18 cellular contexts compared by ENCODE assay signal in the genomic region with DNA sequence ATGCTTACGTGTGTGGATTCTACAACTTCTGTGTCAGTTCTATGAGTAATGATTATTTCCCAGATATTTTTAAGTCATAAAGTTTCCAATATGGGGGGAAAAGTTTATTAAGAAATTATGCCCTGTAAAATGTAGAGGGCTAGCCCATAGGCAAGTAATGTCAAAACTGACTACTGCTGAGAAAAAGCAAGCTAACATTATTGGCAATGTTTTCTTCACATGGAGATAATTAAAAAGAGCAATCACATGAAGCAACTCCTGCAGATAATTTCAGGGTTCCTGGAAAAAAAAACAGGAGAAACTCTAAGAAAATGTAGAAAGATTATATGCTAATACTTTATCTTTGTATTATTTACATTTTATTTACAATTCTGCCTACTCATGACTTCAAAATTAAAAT. TPM values are rescaled to one million over a fixed set of nuclear protein-coding genes. Genes with fewer than 3 reads are reported as not detected.
DNase-seq lines count a peak whose midpoint lies in the region; ATAC-seq and TF ChIP-seq lines count a peak whose summit lies in the region.
"Had no signal": no experiment of that assay in that cellular context is flagged by ENCODE, and none has a peak within 500 bp of the region (broad histone marks: within the 10 kb centered on the region; RNA-seq: fewer than 3 reads in every experiment).

No MANE protein-coding gene starts in this region.

- ATAC-seq in gastroesophageal sphincter (no peak), HG03039 (IDR thresholded peaks at IDR 0.05; ENCODE audit: unreplicated experiment) (no peak), body of pancreas (no peak)
- no peak for ATAC-seq in activated CD4-positive, alpha-beta T cell treated with anti-CD3 and anti-CD28 coated beads for 36 hours
- ATAC-seq: Panc1 had no signal

- 33 to 47% methylated on average over 1 of the region's 1 CpG for WGBS in GM23248 (ENCODE audit: low coverage in 1 of 2, low lambda C conversion rate in 2 of 2, missing lambda C conversion rate in 2 of 2), 2 experiments
- 47 to 50% methylated on average over 1 of the region's 1 CpG for WGBS in gastroesophageal sphincter (ENCODE audit: low coverage in 1 of 2), 2 donors
- 83% methylated on average over 1 of the region's 1 CpG for WGBS in body of pancreas, 2 donors

- H3K27ac ChIP-seq in GM23248 = peak overlapping the region; percentile 61
- H3K27ac ChIP-seq in gastroesophageal sphincter = peak overlapping the region; percentile 37 to 59 (median 53)
- H3K27ac ChIP-seq in tibial artery = peak overlapping the region; percentile 31 to 47
- H3K27ac ChIP-seq in body of pancreas = no peak overlapping the region
- H3K27ac ChIP-seq: KMS-11, SJSA1 had no signal

- peaks cover 62% of the 10 kb centered on the region for H3F3A ChIP-seq in GM23248 (ENCODE audit: insufficient read depth)

- H3K36me3 ChIP-seq in GM23248 (ENCODE audit: low read depth) (no peaks in the 10 kb centered on the region), gastroesophageal sphincter (no peaks in the 10 kb centered on the region), tibial artery (no peaks in the 10 kb centered on the region), body of pancreas (replicated peaks in 1 of 2; ENCODE audit: insufficient read depth in 1 of 2, low read depth in 2 of 2) (no peaks in the 10 kb centered on the region)
- H3K36me3 ChIP-seq: SJSA1 had no signal

- peaks cover 40% of the 10 kb centered on the region for H3K36me3 Mint-ChIP-seq in brain
- H3K36me3 Mint-ChIP-seq in activated CD4-positive, alpha-beta T cell treated with anti-CD3 and anti-CD28 coated beads for 36 hours (ENCODE audit: low read depth) = peaks cover 9% of the 10 kb centered on the region

- H3K27me3 Mint-ChIP-seq in brain = peaks cover 5% of the 10 kb centered on the region
- no peaks in the 10 kb centered on the region for H3K27me3 Mint-ChIP-seq in activated CD4-positive, alpha-beta T cell treated with anti-CD3 and anti-CD28 coated beads for 36 hours
- H3K27me3 Mint-ChIP-seq: CD8-positive, alpha-beta memory T cell had no signal

- H3K9me3 Mint-ChIP-seq in brain = peaks cover 0 to 7% (median 0%) of the 10 kb centered on the region in 5 experiments
- peaks cover 2% of the 10 kb centered on the region for H3K9me3 Mint-ChIP-seq in activated CD4-positive, alpha-beta T cell treated with anti-CD3 and anti-CD28 coated beads for 36 hours (ENCODE audit: low read depth)
- H3K9me3 Mint-ChIP-seq: CD8-positive, alpha-beta memory T cell had no signal

- no peaks in the 10 kb centered on the region for H3K9me2 ChIP-seq in GM23248 (ENCODE audit: insufficient read depth)

- peaks cover 96% of the 10 kb centered on the region for H3K79me2 ChIP-seq in GM23248 (ENCODE audit: insufficient read depth)

- H3K27ac Mint-ChIP-seq in brain = peak overlapping the region in 3 of 5 experiments; percentile 1 to 71 (median 16)
- no peak overlapping the region for H3K27ac Mint-ChIP-seq in activated CD4-positive, alpha-beta T cell treated with anti-CD3 and anti-CD28 coated beads for 36 hours

- no peak overlapping the region for H3K4me3 Mint-ChIP-seq in brain
- no peak overlapping the region for H3K4me3 Mint-ChIP-seq in activated CD4-positive, alpha-beta T cell treated with anti-CD3 and anti-CD28 coated beads for 36 hours
- H3K4me3 Mint-ChIP-seq: CD8-positive, alpha-beta memory T cell had no signal

- TF ChIP-seq POLR2A in gastroesophageal sphincter (IDR thresholded peaks at IDR 0.05) (no peak), body of pancreas (IDR thresholded peaks at IDR 0.05) (no peak)

- no peak for TF ChIP-seq EP300 in gastroesophageal sphincter (IDR thresholded peaks at IDR 0.05)

- peaks cover 55% of the 10 kb centered on the region for H3K4me1 Mint-ChIP-seq in brain
- H3K4me1 Mint-ChIP-seq in activated CD4-positive, alpha-beta T cell treated with anti-CD3 and anti-CD28 coated beads for 36 hours = peaks cover 65% of the 10 kb centered on the region

- DNase-seq in GM23248 (peak; percentile 41), tibial artery (no peak), body of pancreas (no peak)
- DNase-seq in activated CD4-positive, alpha-beta T cell treated with anti-CD3 and anti-CD28 coated beads for 36 hours = no peak
- DNase-seq: C1 segment of cervical spinal cord; CD8-positive, alpha-beta memory T cell; DMS53; MV-4-11; NCI-H1417; NCI-H187; NCI-H2107; NCI-H226 had no signal

- H4K20me1 ChIP-seq in GM23248 (ENCODE audit: insufficient read depth) = no peaks in the 10 kb centered on the region

- H3K4me3 ChIP-seq in GM23248 (no peak overlapping the region), gastroesophageal sphincter (no peak overlapping the region), tibial artery (no peak overlapping the region), body of pancreas (no peak overlapping the region)
- H3K4me3 ChIP-seq: SJSA1 had no signal

- POLR2A ChIA-PET in activated CD4-positive, alpha-beta T cell treated with anti-CD3 and anti-CD28 coated beads for 36 hours (lab: Charles Lee) = no interaction called here

- no peaks in the 10 kb centered on the region for H3K9me3 ChIP-seq in GM23248 (ENCODE audit: low read depth)
- no peaks in the 10 kb centered on the region for H3K9me3 ChIP-seq in gastroesophageal sphincter
- H3K9me3 ChIP-seq in tibial artery = no peaks in the 10 kb centered on the region
- no peaks in the 10 kb centered on the region for H3K9me3 ChIP-seq in body of pancreas
- H3K9me3 ChIP-seq: SJSA1 had no signal

- H2AFZ ChIP-seq in GM23248 = no peak overlapping the region

- H3K9ac ChIP-seq in GM23248 = peak overlapping the region; percentile 16; the same call in 1 of the 2 replicates
- H3K9ac ChIP-seq: KMS-11 had no signal

- CTCF ChIA-PET in activated CD4-positive, alpha-beta T cell treated with anti-CD3 and anti-CD28 coated beads for 36 hours (lab: Charles Lee) = interaction anchor here (0.9 to 1.8 kb wide), 2 partner anchors 9 to 11 kb away, joined by 3 to 4 read pairs; no protein-coding TSS in a partner anchor

- TF ChIP-seq CTCF in brain (conservative IDR thresholded peaks at IDR 0.05) (no peak), gastroesophageal sphincter (IDR thresholded peaks at IDR 0.05) (no peak), tibial artery (IDR thresholded peaks at IDR 0.05) (no peak), body of pancreas (IDR thresholded peaks at IDR 0.05) (no peak)

- H3K4me1 ChIP-seq in GM23248 (ENCODE audit: insufficient read depth) (peaks cover 64% of the 10 kb centered on the region), gastroesophageal sphincter (peaks cover 10 to 94% (median 21%) of the 10 kb centered on the region in 3 donors), tibial artery (peaks cover 0 to 87% (median 52%) of the 10 kb centered on the region in 4 donors), body of pancreas (no peaks in the 10 kb centered on the region)

- in situ Hi-C loops in GM23248 (cut with MboI) = no loop called here

- H3K4me2 ChIP-seq in GM23248 (ENCODE audit: unreplicated experiment) = peak overlapping the region; percentile 67
- H3K4me2 ChIP-seq: KMS-11 had no signal

- H3K27me3 ChIP-seq in GM23248 (replicated peaks; ENCODE audit: insufficient read depth) (no peaks in the 10 kb centered on the region), gastroesophageal sphincter (no peaks in the 10 kb centered on the region), tibial artery (no peaks in the 10 kb centered on the region), body of pancreas (no peaks in the 10 kb centered on the region)
- H3K27me3 ChIP-seq: SJSA1 had no signal

- intact Hi-C loops in tibial artery (cut with DNase I; ENCODE audit: low total_unique reads) (no loop called here), body of pancreas (cut with DNase I) (no loop called here)
- intact Hi-C loops in activated CD4-positive, alpha-beta T cell treated with anti-CD3 and anti-CD28 coated beads for 36 hours (cut with DNase I, micrococcal nuclease) = no loop called here

RNA-seq across cellular contexts. Expression of a gene that starts 39.9 kb away (rescaled TPM):
- 88.8 and 91.1 TPM in 2 replicates for total RNA-seq in GM23248 (2014; rRNA removed; shearing (Covaris generic))
- polyA plus RNA-seq in GM23248 (2016; fragmentation: Nextera tagmentation; extraction: Ambion mirVana) = 129 and 144 TPM in 2 replicates
- 10.8 TPM for polyA plus RNA-seq in brain (ENCODE audit: insufficient read depth, low read depth, low replicate concordance)
- total RNA-seq in gastroesophageal sphincter = 100 to 1,000 TPM; 387 to 683 (median 563) TPM
- total RNA-seq in body of pancreas = 10 to 100 TPM; 45.4 to 65.6 TPM
- total RNA-seq in activated CD4-positive, alpha-beta T cell treated with anti-CD3 and anti-CD28 coated beads for 36 hours = 100 to 1,000 TPM in 1 of 2 experiments, 10 to 100 TPM in 1; 72.2 to 134 TPM

Comparison
In these comparisons a context has a peak if more than half of its experiments do, and no peak if none do; other contexts are left out.
1. H3K27ac ChIP-seq: peak in GM23248 (single experiment), gastroesophageal sphincter (4 of 4) and tibial artery (2 of 2); none in body of pancreas (0 of 4).